8 cellular contexts compared by ENCODE assay signal in genomic region chr2:218396688-218397501, GRCh38. TPM values are rescaled to one million over a fixed set of nuclear protein-coding genes. Genes with fewer than 3 reads are reported as not detected.
A peak's percentile ranks its signal among the peaks of the same experiment; 100 is the strongest.
DNase-seq lines count a peak whose midpoint lies in the region; ATAC-seq and TF ChIP-seq lines count a peak whose summit lies in the region.

No MANE protein-coding gene starts in this region.

- H3K4me1 ChIP-seq in esophagus (ENCODE audit: control insufficient read depth in 2 of 2, insufficient read depth in 2 of 2, low read length in 1 of 2), result peaks cover 0 to 17% of the 10 kb centered on the region in 2 donors

- peak overlapping the region; percentile 57 to 88 for H3K4me3 ChIP-seq in esophagus (ENCODE audit: low read depth in 1 of 2, low read length in 2 of 2)

- no peaks in the 10 kb centered on the region for H3K9me3 Mint-ChIP-seq in HFFc6
- H3K9me3 Mint-ChIP-seq in activated T-cell treated with anti-CD3 and anti-CD28 coated beads, Interleukin-2, amount 50 U/mL, for 24 hours, result no peaks in the 10 kb centered on the region

- no peak for ATAC-seq in GM18870 (IDR thresholded peaks at IDR 0.05; ENCODE audit: unreplicated experiment)

- H3K27ac ChIP-seq in esophagus (ENCODE audit: low read depth in 2 of 2, low read length in 1 of 2) (peak overlapping the region; percentile 99 to 100), temporal lobe (ENCODE audit: low read depth, low read length) (peak overlapping the region; percentile 98)

- no peak for TF ChIP-seq CTCF in HFFc6 (IDR thresholded peaks at IDR 0.05)

- peak; percentile 58 for DNase-seq in ACHN
- DNase-seq in HFFc6, result peak; percentile 36
- peak; percentile 46 for DNase-seq in NOMO-1 treated with DMSO at 0.1 percent for 48 hours (lab: John Stamatoyannopoulos, UW; ENCODE audit: unreplicated experiment)
- DNase-seq in activated T-cell treated with anti-CD3 and anti-CD28 coated beads, Interleukin-2, amount 50 U/mL, for 24 hours, result no peak
- peak; percentile 83 for DNase-seq in myocyte (ENCODE audit: low read depth)

- H3K9me3 ChIP-seq in esophagus (ENCODE audit: control insufficient read depth in 2 of 2, insufficient read depth in 1 of 2, low read depth in 1 of 2, low read length in 1 of 2), result no peaks in the 10 kb centered on the region

- peak overlapping the region; percentile 98 for H3K27ac Mint-ChIP-seq in HFFc6
- peak overlapping the region; percentile 93 for H3K27ac Mint-ChIP-seq in activated T-cell treated with anti-CD3 and anti-CD28 coated beads, Interleukin-2, amount 50 U/mL, for 24 hours

- no peaks in the 10 kb centered on the region for H3K27me3 ChIP-seq in esophagus (ENCODE audit: control insufficient read depth in 1 of 2, insufficient read depth in 2 of 2, low read length in 2 of 2)

- H3K4me1 Mint-ChIP-seq in HFFc6 (ENCODE audit: low read depth), result peaks cover 32% of the 10 kb centered on the region
- H3K4me1 Mint-ChIP-seq in activated T-cell treated with anti-CD3 and anti-CD28 coated beads, Interleukin-2, amount 50 U/mL, for 24 hours (ENCODE audit: low read depth), result peaks cover 54% of the 10 kb centered on the region

- no peaks in the 10 kb centered on the region; the same call in 1 of the 2 replicates for H3K27me3 Mint-ChIP-seq in HFFc6 (ENCODE audit: insufficient read depth)
- H3K27me3 Mint-ChIP-seq in activated T-cell treated with anti-CD3 and anti-CD28 coated beads, Interleukin-2, amount 50 U/mL, for 24 hours, result peaks cover 16% of the 10 kb centered on the region

- in situ Hi-C loops in ACHN (cut with HindIII; ENCODE audit: low pct_ligation_motif_present, low pct_unique_long_range_greater_than_20kb, low sequenced_read_pairs), result no loop called here

- peak overlapping the region; percentile 94 for H3K4me3 Mint-ChIP-seq in HFFc6
- H3K4me3 Mint-ChIP-seq in activated T-cell treated with anti-CD3 and anti-CD28 coated beads, Interleukin-2, amount 50 U/mL, for 24 hours, result peak overlapping the region; percentile 86

- WGBS in esophagus, 2 donors, result 1% methylated on average over 28 of the region's 28 CpGs

- H3K36me3 ChIP-seq in esophagus (ENCODE audit: control insufficient read depth in 2 of 2, insufficient read depth in 2 of 2, low read length in 1 of 2), result peaks cover 0 to 10% of the 10 kb centered on the region in 2 donors

- no peaks in the 10 kb centered on the region for H3K36me3 Mint-ChIP-seq in HFFc6 (ENCODE audit: low read depth)
- peaks cover 7% of the 10 kb centered on the region for H3K36me3 Mint-ChIP-seq in activated T-cell treated with anti-CD3 and anti-CD28 coated beads, Interleukin-2, amount 50 U/mL, for 24 hours (ENCODE audit: low read depth)

RNA-seq across cellular contexts. Expression of gene CTDSP1, which starts 2.8 kb away (rescaled TPM):
- 10 to 100 TPM; 72.0 to 82.0 (median 75.5) TPM for total RNA-seq in HFFc6 (2021; fragmentation: NEBNext Ultra II Directional; extraction: Animal tissue kit (Norgen Biotek cat#: 25700))
- polyA plus RNA-seq in esophagus, result 10 to 100 TPM; 59.1 to 76.9 TPM
- 45.3 and 48.9 TPM in 2 replicates for total RNA-seq in myocyte
- 65.6 TPM for polyA plus RNA-seq in myocyte (2012)
- 8.6 TPM for total RNA-seq in temporal lobe

RNA-seq across cellular contexts. Expression of gene SLC11A1, which starts 14.8 kb away (rescaled TPM):
- under 1 TPM; 0.05 to 0.16 (median 0.11) TPM for total RNA-seq in HFFc6 (2021; fragmentation: NEBNext Ultra II Directional; extraction: Animal tissue kit (Norgen Biotek cat#: 25700))
- polyA plus RNA-seq in esophagus, result 1 to 10 TPM; 1.1 to 1.5 TPM
- total RNA-seq in myocyte (0.03 and 0.36 TPM in 2 replicates), temporal lobe (2.0 TPM)
- polyA plus RNA-seq in myocyte (2012), result 0.06 TPM

RNA-seq across cellular contexts. Expression of gene VIL1, which starts 22.0 kb away (rescaled TPM):
- not detected for total RNA-seq in HFFc6 (2021; fragmentation: NEBNext Ultra II Directional; extraction: Animal tissue kit (Norgen Biotek cat#: 25700))
- polyA plus RNA-seq in esophagus, result under 1 TPM; 0.02 to 0.26 TPM
- not detected in 2 replicates for total RNA-seq in myocyte
- polyA plus RNA-seq in myocyte (2012), result 0.09 TPM
- not detected for total RNA-seq in temporal lobe

RNA-seq across cellular contexts. Expression of gene CATIP, which starts 40.2 kb away (rescaled TPM):
- total RNA-seq in HFFc6 (2021; fragmentation: NEBNext Ultra II Directional; extraction: Animal tissue kit (Norgen Biotek cat#: 25700)), result not detected
- not detected for polyA plus RNA-seq in esophagus
- total RNA-seq in myocyte (not detected in 2 replicates), temporal lobe (under 0.01 TPM)
- not detected for polyA plus RNA-seq in myocyte (2012)
